Comparison of ENCODE assay signal across 8 cellular contexts in genomic region chr3:10247679-10248183, GRCh38. TPM values are rescaled to one million over a fixed set of nuclear protein-coding genes. Genes with fewer than 3 reads are reported as not detected.
DNase-seq lines count a peak whose midpoint lies in the region; ATAC-seq and TF ChIP-seq lines count a peak whose summit lies in the region.
"Had no signal": no experiment of that assay in that cellular context is flagged by ENCODE, and none has a peak within 500 bp of the region (broad histone marks: within the 10 kb centered on the region; RNA-seq: fewer than 3 reads in every experiment).

No MANE protein-coding gene starts in this region.

- ATAC-seq in right cardiac atrium (peak in 1 of 2 donors; percentile 2), HG03521 (IDR thresholded peaks at IDR 0.05; ENCODE audit: unreplicated experiment) (no peak)

- POLR2A ChIA-PET in HEK293 (lab: Yijun Ruan, JAX): interaction anchor here (0.5 to 1.6 kb wide), 14 partner anchors 8 to 1776 kb away, joined by 3 to 9 read pairs (median 4); partner anchors contain the start of genes ARPC4, BRPF1, SEC13 and TADA3

- intact Hi-C loops in right cardiac atrium (cut with DNase I): no loop called here

- DNase-seq in right cardiac atrium (no peak), NCI-H510A (lab: John Stamatoyannopoulos, UW) (no peak)
- no peak for DNase-seq in stimulated activated CD4-positive, alpha-beta T cell treated with anti-CD3 and anti-CD28 coated beads, Interleukin-4, amount 100 ng/mL, for 4 hours

- H3K4me3 ChIP-seq in HEK293 (ENCODE audit: low read depth, low read length): peak overlapping the region; percentile 81
- H3K4me3 ChIP-seq in WI38 (ENCODE audit: low read depth, low read length): peak overlapping the region; percentile 85
- peak overlapping the region; percentile 96 for H3K4me3 ChIP-seq in right cardiac atrium (ENCODE audit: low read length)
- H3K4me3 ChIP-seq in skin epidermis: peak overlapping the region; percentile 65 to 98 (median 83)

- H3K4me1 ChIP-seq in HEK293 (ENCODE audit: control insufficient read depth, insufficient read depth, low read length) (no peaks in the 10 kb centered on the region), right cardiac atrium (ENCODE audit: control insufficient read depth, insufficient read depth, low read length) (no peaks in the 10 kb centered on the region)

- peaks cover 4 to 24% of the 10 kb centered on the region in 2 experiments; a peak in 2 of 3 replicates for H3K36me3 ChIP-seq in HEK293 (ENCODE audit: control insufficient read depth in 2 of 2, insufficient read depth in 1 of 2, low read length in 2 of 2)

- H3K27ac ChIP-seq in HEK293 (ENCODE audit: extremely low read depth, low read depth, low read length) (no peak overlapping the region; the same call in 1 of the 2 replicates), right cardiac atrium (ENCODE audit: low read length) (peak overlapping the region; percentile 69), skin epidermis (peak overlapping the region in 17 of 21 experiments; percentile 79 to 97 (median 91))

- WGBS in right cardiac atrium: 28% methylated on average over 14 of the region's 14 CpGs

- no peaks in the 10 kb centered on the region for H3K27me3 ChIP-seq in right cardiac atrium (ENCODE audit: control insufficient read depth, insufficient read depth)

- TF ChIP-seq CTCF in HEK293 (tag by site-specific recombination; IDR thresholded peaks at IDR 0.05) (no peak), WI38 (IDR thresholded peaks at IDR 0.05; ENCODE audit: low read depth, low read length) (no peak)

- H3K9me3 ChIP-seq in HEK293 (ENCODE audit: control insufficient read depth, insufficient read depth, low read depth, low read length): no peaks in the 10 kb centered on the region
- H3K9me3 ChIP-seq in right cardiac atrium (ENCODE audit: control insufficient read depth, low read length): no peaks in the 10 kb centered on the region

- CTCF ChIA-PET in HEK293 (lab: Yijun Ruan, JAX): interaction anchor here (1.0 kb wide), 1 partner anchor 16 kb away, joined by 3 read pairs; no protein-coding TSS in a partner anchor

TF ChIP-seq in HEK293, 187 proteins besides CTCF, POLR2A, EP300 and RAD21 (continues in another document):
- TF ChIP-seq ZNF114 (tag by site-specific recombination; IDR thresholded peaks at IDR 0.05) (no peak), ZBTB17 (tag by site-specific recombination; IDR thresholded peaks at IDR 0.05) (0 out of 2 replicates have a peak, but pooled peaks have one; percentile 12), ZNF280C (tag by site-specific recombination; IDR thresholded peaks at IDR 0.05) (no peak), ZNF561 (tag by site-specific recombination; IDR thresholded peaks at IDR 0.05; ENCODE audit: borderline replicate concordance) (no peak), ZNF211 (tag by site-specific recombination; IDR thresholded peaks at IDR 0.05; ENCODE audit: low read depth) (no peak), ZNF132 (tag by site-specific recombination; IDR thresholded peaks at IDR 0.05; ENCODE audit: borderline replicate concordance) (no peak), ZNF362 (tag by site-specific recombination; IDR thresholded peaks at IDR 0.05) (0 out of 2 replicates have a peak, but pooled peaks have one; percentile 58), ZFP3 (tag by site-specific recombination; IDR thresholded peaks at IDR 0.05; ENCODE audit: low read depth) (no peak), ZSCAN18 (tag by site-specific recombination; IDR thresholded peaks at IDR 0.05) (no peak), ZNF558 (tag by site-specific recombination; IDR thresholded peaks at IDR 0.05) (no peak), ZEB2 (tag by site-specific recombination; IDR thresholded peaks at IDR 0.05) (peak; percentile 71; the same call in 1 of the 2 replicates), BCL6B (tag by site-specific recombination; IDR thresholded peaks at IDR 0.05) (no peak), ZNF664 (tag by site-specific recombination; IDR thresholded peaks at IDR 0.05) (peak; percentile 91), ZNF335 (tag by site-specific recombination; conservative IDR thresholded peaks at IDR 0.05) (peak; percentile 90), ZFP37 (tag by site-specific recombination; IDR thresholded peaks at IDR 0.05) (no peak), ZNF544 (tag by site-specific recombination; IDR thresholded peaks at IDR 0.05) (no peak), ZBTB1 (tag by site-specific recombination; IDR thresholded peaks at IDR 0.05) (no peak), IKZF3 (tag by site-specific recombination; IDR thresholded peaks at IDR 0.05) (no peak), ZNF626 (tag by site-specific recombination; IDR thresholded peaks at IDR 0.05) (no peak), ZNF585B (tag by site-specific recombination; IDR thresholded peaks at IDR 0.05) (no peak), ZBTB49 (tag by site-specific recombination; IDR thresholded peaks at IDR 0.05; ENCODE audit: low read depth) (no peak), ZNF785 (tag by site-specific recombination; IDR thresholded peaks at IDR 0.05) (no peak), ZNF629 (tag by site-specific recombination; IDR thresholded peaks at IDR 0.05) (0 out of 2 replicates have a peak, but pooled peaks have one; percentile 52), ZNF426 (tag by site-specific recombination; IDR thresholded peaks at IDR 0.05) (no peak)

RNA-seq across cellular contexts. Expression of gene TATDN2, which starts 0.5 kb away (rescaled TPM):
- 10 to 100 TPM; 19.1 to 25.6 (median 21.9) TPM for total RNA-seq in right cardiac atrium
- 13.6 TPM for polyA plus RNA-seq in right cardiac atrium

RNA-seq across cellular contexts. Expression of gene GHRL, which starts 45.0 kb away (rescaled TPM):
- total RNA-seq in right cardiac atrium: not detected
- polyA plus RNA-seq in right cardiac atrium: 0.25 TPM
- total RNA-seq: activated CD8-positive, alpha-beta memory T cell treated with anti-CD3 and anti-CD28 coated beads for 36 hours had no signal
